9 cellular contexts compared by ENCODE assay signal in genomic region chr14:26484562-26484961, GRCh38.
"Had no signal": no experiment of that assay in that cellular context is flagged by ENCODE, and none has a peak within 500 bp of the region (broad histone marks: within the 10 kb centered on the region; RNA-seq: fewer than 3 reads in every experiment).

No MANE protein-coding gene starts in this region.

- H3K27ac ChIP-seq: HL-60 had no signal

- H3K9me3 Mint-ChIP-seq: GM23338, H9 had no signal

- FAIRE-seq: H1, H54, K562 had no signal

- H3K27ac Mint-ChIP-seq: GM23338, H9 had no signal

- H3K4me2 ChIP-seq: GM23338 had no signal

- ATAC-seq: GM23338, K562 had no signal

- DNase-seq: H9, HCEC 1CT, IMR-90, KG1 had no signal

- H3K4me3 ChIP-seq: GM23338, K562 had no signal

- H3K4me3 Mint-ChIP-seq: GM23338, H9 had no signal

- H2AFZ ChIP-seq: GM23338 had no signal

- H3K4me1 Mint-ChIP-seq: GM23338, H9 had no signal
